Comparison of ENCODE assay signal across 24 cellular contexts in the genomic region with DNA sequence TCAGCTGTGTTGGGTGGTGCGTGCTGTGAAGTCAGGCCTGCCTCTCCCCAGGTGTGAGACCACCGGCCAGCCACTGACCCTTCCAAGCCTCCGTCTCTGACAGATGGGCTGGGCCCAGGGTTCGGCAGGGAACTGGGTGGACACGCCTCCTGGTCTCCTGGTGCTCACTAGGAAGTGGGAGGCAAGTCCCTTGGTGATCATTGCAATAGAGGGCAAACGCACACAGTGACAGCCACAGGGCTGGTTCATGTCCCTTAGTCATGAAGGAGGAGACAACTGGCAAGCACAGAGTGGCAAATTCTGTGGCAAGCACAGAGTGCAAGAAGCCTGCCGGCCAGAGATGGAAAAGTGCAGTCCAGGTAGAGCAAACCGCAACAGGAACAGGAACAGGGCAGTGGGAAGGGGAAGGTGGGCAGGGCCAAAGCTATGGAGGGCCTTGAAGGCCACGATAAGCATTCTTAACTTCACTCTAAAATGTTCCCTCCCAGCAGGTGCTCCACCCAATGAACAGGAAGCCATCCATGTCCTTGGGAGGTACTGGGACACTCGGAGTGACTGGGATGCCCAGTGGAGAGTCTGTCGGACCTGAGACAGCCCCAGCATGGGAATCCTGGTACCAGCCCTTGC. TPM values are rescaled to one million over a fixed set of nuclear protein-coding genes. Genes with fewer than 3 reads are reported as not detected.
A peak's percentile ranks its signal among the peaks of the same experiment; 100 is the strongest.
DNase-seq lines count a peak whose midpoint lies in the region; ATAC-seq and TF ChIP-seq lines count a peak whose summit lies in the region.
"Had no signal": no experiment of that assay in that cellular context is flagged by ENCODE, and none has a peak within 500 bp of the region (broad histone marks: within the 10 kb centered on the region; RNA-seq: fewer than 3 reads in every experiment).

No MANE protein-coding gene starts in this region.

- CTCF ChIA-PET in A673 (lab: Charles Lee), result no interaction called here
- CTCF ChIA-PET in CD4-positive, alpha-beta memory T cell (lab: Charles Lee; ENCODE audit: partially characterized antibody), result interaction anchor here (1.8 kb wide), 1 partner anchor 67 kb away, joined by 7 read pairs; no protein-coding TSS in a partner anchor

- no TSS peak for BruUV-seq in A673 (replicated peaks; lab: Mats Ljungman, UMichigan)

- H3K4me3 Mint-ChIP-seq in CD4-positive, alpha-beta memory T cell, result peak overlapping the region in 5 of 8 donors; percentile 41 to 68 (median 60)
- H3K4me3 Mint-ChIP-seq in chondrocyte (ENCODE audit: unreplicated experiment) (no peak overlapping the region), naive B cell (peak overlapping the region in 7 of 8 donors; percentile 30 to 77 (median 59))
- H3K4me3 Mint-ChIP-seq: activated CD4-positive, alpha-beta T cell treated with anti-CD3 and anti-CD28 coated beads, Interleukin-2, amount 10 ng/mL, durations not matched to agents 7 days and 5 days had no signal

- peaks cover 10% of the 10 kb centered on the region for H3K4me1 ChIP-seq in A673 (ENCODE audit: insufficient read depth, low read length, poor library complexity, severe bottlenecking)
- peaks cover 99% of the 10 kb centered on the region for H3K4me1 ChIP-seq in CD4-positive, alpha-beta memory T cell (ENCODE audit: insufficient read depth, low read length)

- no peaks in the 10 kb centered on the region for H3K9me3 Mint-ChIP-seq in CD4-positive, alpha-beta memory T cell
- no peaks in the 10 kb centered on the region for H3K9me3 Mint-ChIP-seq in chondrocyte (ENCODE audit: low read depth)
- H3K9me3 Mint-ChIP-seq in naive B cell, result no peaks in the 10 kb centered on the region
- H3K9me3 Mint-ChIP-seq: activated CD4-positive, alpha-beta T cell treated with anti-CD3 and anti-CD28 coated beads, Interleukin-2, amount 10 ng/mL, durations not matched to agents 7 days and 5 days had no signal

- no peaks in the 10 kb centered on the region for H3K27me3 Mint-ChIP-seq in CD4-positive, alpha-beta memory T cell
- H3K27me3 Mint-ChIP-seq in chondrocyte (ENCODE audit: low read depth) (no peaks in the 10 kb centered on the region), naive B cell (no peaks in the 10 kb centered on the region)
- H3K27me3 Mint-ChIP-seq: activated CD4-positive, alpha-beta T cell treated with anti-CD3 and anti-CD28 coated beads, Interleukin-2, amount 10 ng/mL, durations not matched to agents 7 days and 5 days had no signal

- TF ChIP-seq CTCF in A673 (conservative IDR thresholded peaks at IDR 0.05; ENCODE audit: low read depth, low read length) (no peak), chondrocyte (IDR thresholded peaks at IDR 0.05) (no peak)

- H3K4me1 Mint-ChIP-seq in CD4-positive, alpha-beta memory T cell, result peaks cover 79 to 100% (median 89%) of the 10 kb centered on the region in 4 donors
- H3K4me1 Mint-ChIP-seq in chondrocyte (ENCODE audit: low read depth) (peaks cover 46% of the 10 kb centered on the region), naive B cell (peaks cover 85 to 99% (median 97%) of the 10 kb centered on the region in 3 donors)

- DNase-seq in A673 (ENCODE audit: low spot score), result no peak
- DNase-seq in CD4-positive, alpha-beta memory T cell, result no peak
- DNase-seq in chondrocyte (ENCODE audit: low spot score), result peak; percentile 61
- DNase-seq in naive B cell, result no peak
- no peak for DNase-seq in cortex of kidney (lab: John Stamatoyannopoulos, UW)
- DNase-seq in stimulated activated CD8-positive, alpha-beta memory T cell treated with anti-CD3 and anti-CD28 coated beads, Interleukin-4, amount 100 ng/mL, for 48 hours, result no peak
- no peak for DNase-seq in NCI-H526 treated with DMSO at 0.1 percent for 48 hours (lab: John Stamatoyannopoulos, UW)
- DNase-seq in activated gamma-delta T cell (lab: John Stamatoyannopoulos, UW), result no peak
- DNase-seq: activated CD4-positive, alpha-beta T cell treated with anti-CD3 and anti-CD28 coated beads, Interleukin-2, amount 10 ng/mL, durations not matched to agents 7 days and 5 days; activated T-cell treated with anti-CD3 and anti-CD28 coated beads, Interleukin-2, amount 50 U/mL, for 48 hours; kidney; midbrain; NCI-H1930; NCI-H524; occipital lobe; OCI-M1; SK-N-SH; small intestine; stimulated activated CD4-positive, alpha-beta T cell treated with anti-CD3 and anti-CD28 coated beads, Interleukin-4, amount 100 ng/mL, for 4 hours; testis had no signal

- POLR2A ChIA-PET in A673 (lab: Charles Lee; ENCODE audit: low non-redundant PET), result no interaction called here
- POLR2A ChIA-PET in CD4-positive, alpha-beta memory T cell (lab: Charles Lee; ENCODE audit: partially characterized antibody), result interaction anchor here (2.4 kb wide), 1 partner anchor 20 kb away, joined by 9 read pairs; no protein-coding TSS in a partner anchor

- no peaks in the 10 kb centered on the region for H3K36me3 ChIP-seq in A673 (ENCODE audit: insufficient read depth, low read length, poor library complexity, severe bottlenecking)
- no peaks in the 10 kb centered on the region for H3K36me3 ChIP-seq in CD4-positive, alpha-beta memory T cell (ENCODE audit: insufficient read depth, low read length)
- H3K36me3 ChIP-seq: adrenal gland had no signal

- peak overlapping the region in 3 of 7 donors; percentile 29 to 72 (median 35) for H3K27ac Mint-ChIP-seq in CD4-positive, alpha-beta memory T cell
- H3K27ac Mint-ChIP-seq in chondrocyte (ENCODE audit: unreplicated experiment) (no peak overlapping the region), naive B cell (peak overlapping the region in 4 of 6 donors; percentile 42 to 66 (median 52))

- peaks cover 0 to 2% of the 10 kb centered on the region in 2 donors for H3K36me3 Mint-ChIP-seq in CD4-positive, alpha-beta memory T cell
- H3K36me3 Mint-ChIP-seq in chondrocyte (ENCODE audit: low read depth), result no peaks in the 10 kb centered on the region
- H3K36me3 Mint-ChIP-seq in naive B cell, result no peaks in the 10 kb centered on the region

- no peaks in the 10 kb centered on the region for H3K27me3 ChIP-seq in A673 (replicated peaks; ENCODE audit: insufficient read depth, low read depth, low read length, poor library complexity)
- no peaks in the 10 kb centered on the region for H3K27me3 ChIP-seq in CD4-positive, alpha-beta memory T cell (ENCODE audit: insufficient read depth, low read length)
- H3K27me3 ChIP-seq: adrenal gland, hepatocyte, testis had no signal

- ATAC-seq in naive B cell (ENCODE audit: low read depth in 2 of 2), result no peak

- no peaks in the 10 kb centered on the region for H3K9me3 ChIP-seq in A673 (ENCODE audit: low read depth, low read length, poor library complexity, severe bottlenecking)
- H3K9me3 ChIP-seq in CD4-positive, alpha-beta memory T cell (ENCODE audit: control insufficient read depth in 1 of 2, low read length in 2 of 2), result no peaks in the 10 kb centered on the region
- H3K9me3 ChIP-seq: adrenal gland, SK-N-SH, testis had no signal

- peak overlapping the region; percentile 40 for H3K27ac ChIP-seq in A673 (ENCODE audit: low read depth, low read length, poor library complexity, severe bottlenecking)
- H3K27ac ChIP-seq in CD4-positive, alpha-beta memory T cell (ENCODE audit: low read depth, low read length), result no peak overlapping the region
- H3K27ac ChIP-seq: hepatocyte, testis had no signal

- intact Hi-C loops in A673 (cut with micrococcal nuclease; ENCODE audit: unreplicated experiment), result no loop called here
- intact Hi-C loops in CD4-positive, alpha-beta memory T cell (cut with micrococcal nuclease), result no loop called here

- no peak overlapping the region for H3K4me3 ChIP-seq in A673 (ENCODE audit: low read depth, low read length, poor library complexity, severe bottlenecking)
- no peak overlapping the region for H3K4me3 ChIP-seq in CD4-positive, alpha-beta memory T cell (ENCODE audit: low read length in 2 of 2)
- H3K4me3 ChIP-seq: adrenal gland, hepatocyte, testis had no signal

RNA-seq across cellular contexts. Expression of a gene that starts 21.9 kb away (rescaled TPM):
- total RNA-seq in A673 (2021) (228 and 233 TPM in 2 replicates), chondrocyte (80.3 to 90.6 TPM (median 81.1 TPM) in 3 replicates)
- 100 to 1,000 TPM; 194 to 206 TPM for total RNA-seq in CD4-positive, alpha-beta memory T cell
- 10 to 100 TPM in 1 of 2 donors, 1 to 10 TPM in 1; 4.8 to 17.8 TPM for polyA plus RNA-seq in CD4-positive, alpha-beta memory T cell
- polyA plus RNA-seq in naive B cell (ENCODE audit: low read depth in 6 of 6), result 10 to 100 TPM in 4 of 6 donors, 1 to 10 TPM in 2; 4.4 to 21.5 (median 12.2) TPM

RNA-seq across cellular contexts. Expression of a gene that starts 59.7 kb away (rescaled TPM):
- total RNA-seq in A673 (2021) (not detected in 2 replicates), chondrocyte (not detected in 3 replicates)
- not detected for total RNA-seq in CD4-positive, alpha-beta memory T cell
- polyA plus RNA-seq in CD4-positive, alpha-beta memory T cell, result not detected
- polyA plus RNA-seq in naive B cell (ENCODE audit: low read depth in 6 of 6), result not detected
- total RNA-seq: activated CD4-positive, alpha-beta T cell treated with anti-CD3 and anti-CD28 coated beads, Interleukin-2, amount 10 ng/mL, durations not matched to agents 7 days and 5 days; adrenal gland; cardiac septum; hepatocyte; kidney; M059J; occipital lobe had no signal
- polyA plus RNA-seq: adrenal gland, hepatocyte, SK-N-SH, small intestine had no signal
